ENCODE assay signal across 18 cellular contexts in the genomic region with DNA sequence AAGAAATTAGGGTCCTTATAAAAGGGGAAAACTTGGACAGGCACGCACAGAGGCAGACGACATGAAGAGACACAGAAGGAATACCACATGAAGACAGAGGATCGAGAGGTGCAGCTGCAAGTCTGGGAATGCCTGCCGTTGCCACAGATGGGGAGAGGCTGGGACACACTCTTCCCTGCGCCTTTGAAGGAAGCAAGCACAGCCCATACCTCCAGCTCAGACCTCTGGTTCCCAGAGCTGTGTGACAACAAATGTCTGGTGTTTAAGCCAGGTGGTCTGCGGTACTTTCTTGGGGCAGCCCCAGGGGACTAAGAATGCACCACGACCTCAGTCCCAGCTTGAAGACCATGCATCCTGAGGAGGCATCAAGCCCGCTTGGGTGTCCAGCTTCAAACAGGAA. TPM values are rescaled to one million over a fixed set of nuclear protein-coding genes. Genes with fewer than 3 reads are reported as not detected.
DNase-seq lines count a peak whose midpoint lies in the region; ATAC-seq, FAIRE-seq and TF ChIP-seq lines count a peak whose summit lies in the region.
"Had no signal": no experiment of that assay in that cellular context is flagged by ENCODE, and none has a peak within 500 bp of the region (broad histone marks: within the 10 kb centered on the region; RNA-seq: fewer than 3 reads in every experiment).

No MANE protein-coding gene starts in this region.

- POLR2A ChIA-PET in K562 (lab: Yijun Ruan, JAX), result interaction anchor here (0.6 to 1.3 kb wide), 5 partner anchors 8 to 278 kb away, joined by 3 to 6 read pairs (median 3); no protein-coding TSS in a partner anchor

- H2AK5ac ChIP-seq in neuronal stem cell (ENCODE audit: low read depth, low read length), result peak overlapping the region; percentile 82

- in situ Hi-C loops in K562 (cut with MboI), result no loop called here

- TF ChIP-seq CTCF in K562 (IDR thresholded peaks at IDR 0.05 in 2 of 3, conservative IDR thresholded peaks at IDR 0.05 in 1 of 3; ENCODE audit: insufficient read depth in 2 of 3, low read depth in 1 of 3, low read length in 3 of 3) (no peak), coronary artery (IDR thresholded peaks at IDR 0.05) (no peak)

- H3K79me1 ChIP-seq in neuronal stem cell (ENCODE audit: low read depth, low read length), result no peaks in the 10 kb centered on the region

- 3% methylated on average over 8 of the region's 8 CpGs for WGBS in K562 (ENCODE audit: insufficient coverage, low coverage, missing lambda C conversion rate)
- no CpG with 5 or more reads among the region's 8 CpGs for WGBS in neuronal stem cell (ENCODE audit: extremely low coverage in 2 of 2, insufficient read length in 2 of 2, insufficient replicate concordance in 1 of 2), 2 donors

- H3K27ac ChIP-seq in BLaER1 treated with 17β-estradiol and CSF1 and Interleukin-3, amounts not matched to agents 10 nM and 100 nM, result no peak overlapping the region
- no peak overlapping the region for H3K27ac ChIP-seq in K562 (ENCODE audit: extremely low read depth, low read depth, low read length)
- H3K27ac ChIP-seq in neuronal stem cell (replicated peaks; ENCODE audit: low read length), result no peak overlapping the region
- no peak overlapping the region for H3K27ac ChIP-seq in coronary artery
- H3K27ac ChIP-seq: C4-2B, GM23248, HL-60 had no signal

- H4K91ac ChIP-seq in neuronal stem cell (ENCODE audit: low read depth, low read length, poor library complexity), result no peak overlapping the region

- H2BK5ac ChIP-seq in neuronal stem cell (ENCODE audit: low read length), result peak overlapping the region; percentile 29

- TF ChIP-seq POLR2A in K562 (conservative IDR thresholded peaks at IDR 0.05), result no peak

- H2BK120ac ChIP-seq in neuronal stem cell (ENCODE audit: low read depth, low read length), result no peak overlapping the region

- no peak overlapping the region for H3K14ac ChIP-seq in neuronal stem cell (ENCODE audit: low read length)

- peaks cover 0 to 16% (median under 1%) of the 10 kb centered on the region in 11 experiments; a peak in 6 of 22 replicates for H3K36me3 ChIP-seq in BLaER1 treated with 17β-estradiol and CSF1 and Interleukin-3, amounts not matched to agents 10 nM and 100 nM
- H3K36me3 ChIP-seq in K562 (ENCODE audit: control insufficient read depth, insufficient read depth, low read length), result no peaks in the 10 kb centered on the region
- peaks cover 0 to under 1% of the 10 kb centered on the region in 2 donors for H3K36me3 ChIP-seq in neuronal stem cell (replicated peaks in 1 of 2; ENCODE audit: control insufficient read depth in 2 of 2, insufficient read depth in 2 of 2, low read length in 2 of 2)
- H3K36me3 ChIP-seq: HAP-1 had no signal

- H3K9me3 ChIP-seq in BLaER1 treated with 17β-estradiol and CSF1 and Interleukin-3, amounts not matched to agents 10 nM and 100 nM (replicated peaks in 1 of 11), result peaks cover 0 to 20% (median 8%) of the 10 kb centered on the region in 11 experiments; a peak in 14 of 22 replicates
- H3K9me3 ChIP-seq in K562 (replicated peaks; ENCODE audit: control insufficient read depth, insufficient read depth, low read depth, low read length) (no peaks in the 10 kb centered on the region), neuronal stem cell (replicated peaks in 1 of 2; ENCODE audit: control insufficient read depth in 2 of 2, insufficient read depth in 1 of 2, low read depth in 1 of 2, low read length in 2 of 2) (no peaks in the 10 kb centered on the region)
- H3K9me3 ChIP-seq: Caco-2, HAP-1 had no signal

- no peak overlapping the region for H3K23ac ChIP-seq in neuronal stem cell (ENCODE audit: low read depth, low read length, poor library complexity)

- H4K20me1 ChIP-seq in BLaER1 treated with 17β-estradiol and CSF1 and Interleukin-3, amounts not matched to agents 10 nM and 100 nM, result no peaks in the 10 kb centered on the region
- H4K20me1 ChIP-seq in K562 (replicated peaks; ENCODE audit: control insufficient read depth, insufficient read depth, low read length), result no peaks in the 10 kb centered on the region

- no peak overlapping the region for H3K4ac ChIP-seq in neuronal stem cell (ENCODE audit: low read length)

- H3K4me2 ChIP-seq in BLaER1 treated with 17β-estradiol and CSF1 and Interleukin-3, amounts not matched to agents 10 nM and 100 nM, result peak overlapping the region in 7 of 11 experiments; percentile 10 to 47 (median 35); a peak in 10 of 22 replicates
- H3K4me2 ChIP-seq in K562 (ENCODE audit: insufficient read depth, low read length) (peak overlapping the region; percentile 51; the same call in 1 of the 2 replicates), neuronal stem cell (ENCODE audit: insufficient read depth, low read length, poor library complexity, severe bottlenecking) (no peak overlapping the region)

- H2BK15ac ChIP-seq in neuronal stem cell (ENCODE audit: low read length), result no peak overlapping the region

- FAIRE-seq in K562 (lab: Jason Lieb, UNC), result no peak
- FAIRE-seq: D721Med, G401.6, GM12891, GM19239 had no signal

- H3K9me1 ChIP-seq in K562 (ENCODE audit: control insufficient read depth, insufficient read depth, low read length), result no peaks in the 10 kb centered on the region

- H3K18ac ChIP-seq in neuronal stem cell (ENCODE audit: low read length), result peak overlapping the region; percentile 82

- no peak overlapping the region for H3K4me3 ChIP-seq in BLaER1 treated with 17β-estradiol and CSF1 and Interleukin-3, amounts not matched to agents 10 nM and 100 nM
- H3K4me3 ChIP-seq in K562, result no peak overlapping the region
- no peak overlapping the region for H3K4me3 ChIP-seq in neuronal stem cell (ENCODE audit: low read length in 2 of 2)
- no peak overlapping the region for H3K4me3 ChIP-seq in coronary artery
- H3K4me3 ChIP-seq: GM23248, HAP-1 had no signal

- intact Hi-C loops in K562 (cut with micrococcal nuclease), result no loop called here

- no peak for TF ChIP-seq EP300 in K562 (IDR thresholded peaks at IDR 0.05; ENCODE audit: low read length)

- CTCF ChIA-PET in K562 (lab: Yijun Ruan, JAX; ENCODE audit: low intra/inter-chr PET ratio), result no interaction called here

- no peak for TF ChIP-seq RAD21 in K562 (CRISPR knock-in tag; conservative IDR thresholded peaks at IDR 0.05 in 1 of 2, IDR thresholded peaks at IDR 0.05 in 1 of 2)

- H2BK12ac ChIP-seq in neuronal stem cell (ENCODE audit: low read length), result no peak overlapping the region

- H3K27me3 ChIP-seq in BLaER1 treated with 17β-estradiol and CSF1 and Interleukin-3, amounts not matched to agents 10 nM and 100 nM, result no peaks in the 10 kb centered on the region
- peaks cover 3 to 36% of the 10 kb centered on the region in 2 experiments; a peak in 4 of 5 replicates for H3K27me3 ChIP-seq in K562 (ENCODE audit: control insufficient read depth in 2 of 2, insufficient read depth in 2 of 2, low read length in 2 of 2)
- no peaks in the 10 kb centered on the region for H3K27me3 ChIP-seq in neuronal stem cell (ENCODE audit: control insufficient read depth in 3 of 3, insufficient read depth in 3 of 3, low read depth in 1 of 3, low read length in 3 of 3)

- H2AFZ ChIP-seq in K562 (ENCODE audit: low read depth, low read length), result peak overlapping the region; percentile 72; the same call in 1 of the 2 replicates
- no peak overlapping the region for H2AFZ ChIP-seq in neuronal stem cell (ENCODE audit: low read length)
- H2AFZ ChIP-seq: GM23248 had no signal

- H4K8ac ChIP-seq in neuronal stem cell (ENCODE audit: low read depth, low read length), result no peak overlapping the region

- BruUV-seq in K562 (replicated peaks; lab: Mats Ljungman, UMichigan), result no TSS peak

- no peak overlapping the region for H3K9ac ChIP-seq in BLaER1 treated with 17β-estradiol and CSF1 and Interleukin-3, amounts not matched to agents 10 nM and 100 nM
- H3K9ac ChIP-seq in K562 (ENCODE audit: insufficient read depth in 1 of 2, low read depth in 2 of 2, low read length in 2 of 2) (0 out of 4 replicates have a peak overlapping the region, but pooled peaks of 1 of the 2 experiments have one; percentile 24), neuronal stem cell (ENCODE audit: low read depth, low read length, poor library complexity) (no peak overlapping the region)
- H3K9ac ChIP-seq: GM23248 had no signal

- peak; percentile 24 for ATAC-seq in K562

- DNase-seq in K562 (ENCODE audit: extremely low read depth in 1 of 4, low spot score in 3 of 4) (no peak), neuronal stem cell (ENCODE audit: low spot score) (no peak), islet precursor cell (no peak), mesenteric fat pad (ENCODE audit: low spot score) (no peak), RKO (ENCODE audit: low spot score) (no peak), coronary artery (ENCODE audit: low spot score) (no peak)
- DNase-seq: 8988T; Caco-2; CD4-positive, alpha-beta T cell; GM23248 had no signal

- H3K79me2 ChIP-seq in K562 (ENCODE audit: control insufficient read depth, insufficient read depth, low read length), result no peaks in the 10 kb centered on the region

- peaks cover 0 to 16% (median 7%) of the 10 kb centered on the region in 10 experiments; a peak in 10 of 20 replicates for H3K4me1 ChIP-seq in BLaER1 treated with 17β-estradiol and CSF1 and Interleukin-3, amounts not matched to agents 10 nM and 100 nM
- H3K4me1 ChIP-seq in K562 (replicated peaks in 1 of 2; ENCODE audit: control insufficient read depth in 2 of 2, insufficient read depth in 2 of 2, low read length in 2 of 2) (peaks cover 6 to 20% of the 10 kb centered on the region in 2 experiments; a peak in 4 of 5 replicates), neuronal stem cell (ENCODE audit: control insufficient read depth in 2 of 2, insufficient read depth in 1 of 2, low read depth in 1 of 2, low read length in 2 of 2) (no peaks in the 10 kb centered on the region)
- H3K4me1 ChIP-seq: Caco-2, HAP-1 had no signal

RNA-seq across cellular contexts. Expression of gene INSIG1, which starts 18.3 kb away (rescaled TPM):
- total RNA-seq in K562 (2011; cell fraction: chromatin; rRNA removed; ENCODE audit: low replicate concordance), result 622 and 799 TPM in 2 replicates
- 847 and 892 TPM in 2 replicates for total RNA-seq in K562 (2011; cell fraction: nucleolus; rRNA removed)
- 1,016 and 1,247 TPM in 2 replicates for total RNA-seq in K562 (2011; cell fraction: nucleoplasm; rRNA removed)
- total RNA-seq in K562 (2014; rRNA removed) (294 and 361 TPM in 2 replicates), K562 (2014; rRNA removed; fragmentation: Illumina TruSeq; extraction: Trizol) (236 and 238 TPM in 2 replicates), K562 (2015; rRNA removed; fragmentation: Illumina TruSeq; extraction: Trizol) (173 and 188 TPM in 2 replicates), K562 (2021) (254 and 296 TPM in 2 replicates), mesenteric fat pad (43.6 TPM)
- polyA plus RNA-seq in K562 (2011; rRNA removed) (625 and 787 TPM in 2 replicates), K562 (2014; fragmentation: Illumina TruSeq; extraction: Trizol) (188 and 224 TPM in 2 replicates), K562 (2014; fragmentation: Nextera tagmentation; extraction: Ambion mirVana) (10 to 100 TPM; 57.1 to 69.2 TPM), K562 (2014; rRNA removed) (250 and 268 TPM in 2 replicates)
- polyA plus RNA-seq in K562 (2011; cell fraction: cytosol; rRNA removed), result 709 and 1,098 TPM in 2 replicates
- polyA plus RNA-seq in K562 (2011; cell fraction: nucleus; rRNA removed), result 446 and 453 TPM in 2 replicates
- 116 and 259 TPM in 2 replicates for polyA plus RNA-seq in K562 (2012)
- 551 and 619 TPM in 2 replicates for polyA minus RNA-seq in K562 (2011; rRNA and poly(A)+ RNA removed)
- 392 and 408 TPM in 2 replicates for polyA minus RNA-seq in K562 (2011; cell fraction: cytosol; rRNA and poly(A)+ RNA removed)
- polyA minus RNA-seq in K562 (2011; cell fraction: nucleus; rRNA and poly(A)+ RNA removed), result 329 and 473 TPM in 2 replicates
- polyA plus RNA-seq in neuronal stem cell (2013, experiment 1 of 2), result 183 TPM
- 199 TPM for polyA plus RNA-seq in neuronal stem cell (2013, experiment 2 of 2)
